Comparison of ENCODE assay signal across 25 cellular contexts in genomic region chr6:154830771-154831170, GRCh38.
DNase-seq lines count a peak whose midpoint lies in the region; ATAC-seq and TF ChIP-seq lines count a peak whose summit lies in the region.
"Had no signal": no experiment of that assay in that cellular context is flagged by ENCODE, and none has a peak within 500 bp of the region (broad histone marks: within the 10 kb centered on the region; RNA-seq: fewer than 3 reads in every experiment).

No MANE protein-coding gene starts in this region.

- H3K9me3 Mint-ChIP-seq in activated CD4-positive, alpha-beta T cell treated with anti-CD3 and anti-CD28 coated beads for 36 hours (ENCODE audit: low read depth), result no peaks in the 10 kb centered on the region
- H3K9me3 Mint-ChIP-seq: CD8-positive, alpha-beta T cell; GM23338; H9 had no signal

- H3K4me3 Mint-ChIP-seq in activated CD4-positive, alpha-beta T cell treated with anti-CD3 and anti-CD28 coated beads for 36 hours, result no peak overlapping the region
- H3K4me3 Mint-ChIP-seq: B cell; CD8-positive, alpha-beta T cell; GM23338; H9 had no signal

- CTCF ChIA-PET in activated CD4-positive, alpha-beta T cell treated with anti-CD3 and anti-CD28 coated beads for 36 hours (lab: Charles Lee), result interaction anchor here (0.8 to 1.7 kb wide), 2 partner anchors 26 to 156 kb away, joined by 3 to 7 read pairs; no protein-coding TSS in a partner anchor

- no peaks in the 10 kb centered on the region for H3K27me3 Mint-ChIP-seq in activated CD4-positive, alpha-beta T cell treated with anti-CD3 and anti-CD28 coated beads for 36 hours
- H3K27me3 Mint-ChIP-seq: B cell had no signal

- H3K27ac Mint-ChIP-seq in activated CD4-positive, alpha-beta T cell treated with anti-CD3 and anti-CD28 coated beads for 36 hours, result no peak overlapping the region
- H3K27ac Mint-ChIP-seq: B cell; CD8-positive, alpha-beta T cell; GM23338; H9 had no signal

- H3K36me3 Mint-ChIP-seq in activated CD4-positive, alpha-beta T cell treated with anti-CD3 and anti-CD28 coated beads for 36 hours (ENCODE audit: low read depth), result peaks cover 41% of the 10 kb centered on the region

- POLR2A ChIA-PET in activated CD4-positive, alpha-beta T cell treated with anti-CD3 and anti-CD28 coated beads for 36 hours (lab: Charles Lee), result no interaction called here

- DNase-seq in AG10803 (ENCODE audit: low read depth) (peak; percentile 10), GM04504 (ENCODE audit: low read depth) (peak; percentile 28), inferior parietal cortex (ENCODE audit: extremely low spot score) (peak; percentile 31), stromal cell of bone marrow (ENCODE audit: low read depth) (peak; percentile 6), NCI-H2029 treated with DMSO at 0.1 percent for 48 hours (lab: John Stamatoyannopoulos, UW) (no peak)
- no peak for DNase-seq in activated CD4-positive, alpha-beta T cell treated with anti-CD3 and anti-CD28 coated beads for 36 hours
- DNase-seq: Caco-2; CD8-positive, alpha-beta T cell; DMS 273 treated with DMSO at 0.1 percent for 48 hours; DMS79 treated with DMSO at 0.1 percent for 48 hours; H9; Kasumi-1; NCI-H1092 treated with DMSO at 0.1 percent for 48 hours; NCI-H1436; NCI-H1930; NCI-H524 treated with DMSO at 0.1 percent for 48 hours; NCI-H82; NK-92 treated with Interleukin-12 subunit alpha and Interleukin-12 subunit beta, amount 100 ng/mL, for 24 hours; PC-3 had no signal

- no peak for TF ChIP-seq CTCF in AG10803 (conservative IDR thresholded peaks at IDR 0.05; ENCODE audit: low read length)

- peaks cover 13% of the 10 kb centered on the region for H3K4me1 Mint-ChIP-seq in activated CD4-positive, alpha-beta T cell treated with anti-CD3 and anti-CD28 coated beads for 36 hours
- H3K4me1 Mint-ChIP-seq: B cell, GM23338, H9 had no signal

- intact Hi-C loops in activated CD4-positive, alpha-beta T cell treated with anti-CD3 and anti-CD28 coated beads for 36 hours (cut with DNase I, micrococcal nuclease), result no loop called here

- ATAC-seq in activated CD4-positive, alpha-beta T cell treated with anti-CD3 and anti-CD28 coated beads for 36 hours, result no peak
- ATAC-seq in HG03135 (IDR thresholded peaks at IDR 0.05; ENCODE audit: unreplicated experiment), result no peak
- ATAC-seq: CD8-positive, alpha-beta T cell; GM23338; K562; PC-3; Right ventricle myocardium inferior had no signal

- H3K4me3 ChIP-seq in AG10803 (ENCODE audit: low read length), result no peak overlapping the region
- H3K4me3 ChIP-seq: GM23338, K562, SJSA1 had no signal

Comparison
In these comparisons a context has a peak if more than half of its experiments do, and no peak if none do; other contexts are left out.
1. DNase-seq: peak in AG10803 (single experiment), GM04504 (single experiment), inferior parietal cortex (single experiment) and stromal cell of bone marrow (single experiment); none in NCI-H2029 treated with DMSO at 0.1 percent for 48 hours (single experiment) and activated CD4-positive, alpha-beta T cell treated with anti-CD3 and anti-CD28 coated beads for 36 hours (single experiment).